ENCODE assay signal across 8 cellular contexts in the genomic region with DNA sequence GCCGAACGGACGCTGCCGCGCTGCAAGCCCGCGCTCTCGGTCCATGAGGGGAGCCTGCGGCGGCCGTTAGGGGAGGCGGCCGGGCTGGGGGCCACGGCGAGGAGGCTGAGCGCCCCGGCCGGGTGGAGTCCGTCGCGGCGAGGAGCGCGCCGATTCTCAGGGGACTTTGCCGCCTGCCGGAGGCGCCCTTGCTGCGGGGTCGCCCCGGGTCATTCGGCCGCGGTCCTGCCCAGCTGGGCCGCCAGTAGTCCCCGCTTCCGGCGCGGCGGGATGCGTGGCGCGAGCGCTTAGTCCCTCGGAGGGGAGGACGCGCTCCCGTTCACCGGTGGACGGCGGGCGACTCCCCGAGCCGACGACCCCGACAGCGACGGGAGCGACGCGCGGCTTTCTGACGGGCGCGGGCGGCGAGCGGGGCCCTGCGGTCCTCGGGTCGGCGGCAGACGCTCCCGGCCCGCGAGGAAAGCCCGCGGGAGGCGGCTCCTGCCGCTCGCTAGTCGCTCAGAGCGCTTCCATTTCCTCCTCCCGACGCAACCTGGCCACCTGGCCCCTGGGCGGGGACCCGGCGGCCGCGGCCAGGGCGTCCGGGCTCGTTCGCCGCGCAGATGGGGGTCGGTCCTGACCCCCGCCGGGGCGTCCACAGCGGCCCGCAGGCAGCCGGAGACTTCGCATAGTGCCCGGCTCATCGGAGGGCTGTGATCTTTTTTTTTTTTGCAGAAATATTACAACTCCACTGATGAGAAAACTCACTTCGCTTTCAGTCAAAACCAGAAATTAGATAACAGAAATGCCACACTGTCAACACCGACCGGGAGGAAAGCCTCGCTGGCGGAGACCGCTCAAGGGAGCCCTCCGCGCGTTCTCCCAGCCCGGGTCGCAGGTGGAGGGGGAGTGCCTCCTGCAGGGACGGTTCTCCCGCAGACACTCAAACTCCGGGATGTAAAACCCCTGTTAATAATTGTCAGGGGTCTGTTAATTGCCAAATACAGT. TPM values are rescaled to one million over a fixed set of nuclear protein-coding genes. Genes with fewer than 3 reads are reported as not detected.
DNase-seq lines count a peak whose midpoint lies in the region; ATAC-seq and TF ChIP-seq lines count a peak whose summit lies in the region.

No MANE protein-coding gene starts in this region.

- H3K27me3 ChIP-seq in OCI-LY1 (ENCODE audit: insufficient read depth, low read length): no peaks in the 10 kb centered on the region

- peaks cover 37% of the 10 kb centered on the region for H3K36me3 Mint-ChIP-seq in Calu3 (ENCODE audit: insufficient read depth, unreplicated experiment)
- peaks cover 31% of the 10 kb centered on the region for H3K36me3 Mint-ChIP-seq in activated naive CD8-positive, alpha-beta T cell treated with anti-CD3 and anti-CD28 coated beads, Interleukin-2, amount 50 U/mL, for 24 hours (ENCODE audit: low read depth)

- peaks cover 8% of the 10 kb centered on the region for H3K4me1 Mint-ChIP-seq in Calu3 (ENCODE audit: low read depth, unreplicated experiment)
- peaks cover 40% of the 10 kb centered on the region for H3K4me1 Mint-ChIP-seq in activated naive CD8-positive, alpha-beta T cell treated with anti-CD3 and anti-CD28 coated beads, Interleukin-2, amount 50 U/mL, for 24 hours

- H3K4me3 Mint-ChIP-seq in Calu3 (ENCODE audit: low read depth, unreplicated experiment): peak overlapping the region; percentile 94
- peak overlapping the region; percentile 94 for H3K4me3 Mint-ChIP-seq in activated naive CD8-positive, alpha-beta T cell treated with anti-CD3 and anti-CD28 coated beads, Interleukin-2, amount 50 U/mL, for 24 hours

- H3K79me2 ChIP-seq in OCI-LY1 (ENCODE audit: insufficient read depth, low read length): no peaks in the 10 kb centered on the region

- peak overlapping the region; percentile 22 for H3K27ac ChIP-seq in OCI-LY1 (ENCODE audit: low read depth, low read length, poor library complexity, severe bottlenecking)

- DNase-seq in Calu3: peak; percentile 19
- DNase-seq in activated naive CD8-positive, alpha-beta T cell treated with anti-CD3 and anti-CD28 coated beads, Interleukin-2, amount 50 U/mL, for 24 hours: peak; percentile 50
- DNase-seq in hepatic stellate cell (ENCODE audit: low spot score): peak; percentile 20
- DNase-seq in skeletal muscle cell (ENCODE audit: low read depth): no peak
- DNase-seq in DMS114 treated with DMSO at 0.1 percent for 48 hours (lab: John Stamatoyannopoulos, UW; ENCODE audit: unreplicated experiment): no peak

- no peaks in the 10 kb centered on the region for H3K9me3 Mint-ChIP-seq in Calu3 (ENCODE audit: low read depth, unreplicated experiment)
- no peaks in the 10 kb centered on the region for H3K9me3 Mint-ChIP-seq in activated naive CD8-positive, alpha-beta T cell treated with anti-CD3 and anti-CD28 coated beads, Interleukin-2, amount 50 U/mL, for 24 hours

- no peaks in the 10 kb centered on the region for H4K20me1 ChIP-seq in OCI-LY1 (ENCODE audit: insufficient read depth, low read length)

- no peak for TF ChIP-seq CTCF in Calu3 (IDR thresholded peaks at IDR 0.05; ENCODE audit: unreplicated experiment)
- TF ChIP-seq CTCF in OCI-LY1 (IDR thresholded peaks at IDR 0.05; ENCODE audit: low read length): peak; percentile 16; the same call in 1 of the 2 replicates

- no peaks in the 10 kb centered on the region for H3K9me3 ChIP-seq in OCI-LY1 (ENCODE audit: low read length)

- H3K9ac ChIP-seq in OCI-LY1 (ENCODE audit: low read length): peak overlapping the region; percentile 88

- H3K27me3 Mint-ChIP-seq in Calu3 (ENCODE audit: unreplicated experiment): peaks cover 22% of the 10 kb centered on the region
- H3K27me3 Mint-ChIP-seq in activated naive CD8-positive, alpha-beta T cell treated with anti-CD3 and anti-CD28 coated beads, Interleukin-2, amount 50 U/mL, for 24 hours: peaks cover 5% of the 10 kb centered on the region

- peak; percentile 14 for ATAC-seq in HG03159 (IDR thresholded peaks at IDR 0.05; ENCODE audit: unreplicated experiment)
- ATAC-seq in activated naive CD8-positive, alpha-beta T cell treated with anti-CD3 and anti-CD28 coated beads, Interleukin-2, amount 50 U/mL, for 24 hours: peak; percentile 65

- CTCF ChIA-PET in Calu3 (lab: Charles Lee): interaction anchor here (1.0 kb wide), 1 partner anchor 18 kb away, joined by 3 read pairs; no protein-coding TSS in a partner anchor

- H3K4me2 ChIP-seq in OCI-LY1 (ENCODE audit: low read length): peak overlapping the region; percentile 84

- H3K9me2 ChIP-seq in OCI-LY1 (ENCODE audit: low read depth, low read length): no peaks in the 10 kb centered on the region

- H3F3A ChIP-seq in OCI-LY1 (ENCODE audit: insufficient read depth, low read length): no peaks in the 10 kb centered on the region

- intact Hi-C loops in Calu3 (cut with micrococcal nuclease; ENCODE audit: unreplicated experiment): loop anchor here (5.0 kb wide), 1 partner anchor 107 kb away; no protein-coding TSS in a partner anchor

- BruUV-seq in Calu3 (replicated peaks; lab: Mats Ljungman, UMichigan): no TSS peak

- H3K4me1 ChIP-seq in OCI-LY1 (ENCODE audit: insufficient read depth, low read length, severe bottlenecking): peaks cover 39% of the 10 kb centered on the region

- H3K27ac Mint-ChIP-seq in Calu3 (ENCODE audit: unreplicated experiment): peak overlapping the region; percentile 98
- H3K27ac Mint-ChIP-seq in activated naive CD8-positive, alpha-beta T cell treated with anti-CD3 and anti-CD28 coated beads, Interleukin-2, amount 50 U/mL, for 24 hours: peak overlapping the region; percentile 100

- peak; percentile 74 for TF ChIP-seq POLR2A in GM19099 (IDR thresholded peaks at IDR 0.05; ENCODE audit: extremely low read depth, insufficient read length, low read depth)

- H3K4me3 ChIP-seq in OCI-LY1 (ENCODE audit: low read depth, low read length, poor library complexity, severe bottlenecking) (peak overlapping the region; percentile 86), skeletal muscle cell (ENCODE audit: low read depth, low read length) (peak overlapping the region; percentile 71)

- H3K36me3 ChIP-seq in OCI-LY1 (ENCODE audit: insufficient read depth, low read length): peaks cover 19% of the 10 kb centered on the region

- no peak overlapping the region for H2AFZ ChIP-seq in OCI-LY1 (ENCODE audit: low read length)

RNA-seq across cellular contexts. Expression of gene ZBTB21, which starts 0.6 kb away (rescaled TPM):
- 14.5 and 17.3 TPM in 2 replicates for total RNA-seq in Calu3 (2022)

RNA-seq across cellular contexts. Expression of gene C2CD2, which starts 57.0 kb away (rescaled TPM):
- 13.6 and 15.8 TPM in 2 replicates for total RNA-seq in Calu3 (2022)

Comparison
In these comparisons a context has a peak if more than half of its experiments do, and no peak if none do; other contexts are left out.
1. DNase-seq: peak in Calu3 (single experiment), activated naive CD8-positive, alpha-beta T cell treated with anti-CD3 and anti-CD28 coated beads, Interleukin-2, amount 50 U/mL, for 24 hours (single experiment) and hepatic stellate cell (single experiment); none in skeletal muscle cell (single experiment) and DMS114 treated with DMSO at 0.1 percent for 48 hours (single experiment).